Comparison of ENCODE assay signal across 10 cellular contexts in the genomic region with DNA sequence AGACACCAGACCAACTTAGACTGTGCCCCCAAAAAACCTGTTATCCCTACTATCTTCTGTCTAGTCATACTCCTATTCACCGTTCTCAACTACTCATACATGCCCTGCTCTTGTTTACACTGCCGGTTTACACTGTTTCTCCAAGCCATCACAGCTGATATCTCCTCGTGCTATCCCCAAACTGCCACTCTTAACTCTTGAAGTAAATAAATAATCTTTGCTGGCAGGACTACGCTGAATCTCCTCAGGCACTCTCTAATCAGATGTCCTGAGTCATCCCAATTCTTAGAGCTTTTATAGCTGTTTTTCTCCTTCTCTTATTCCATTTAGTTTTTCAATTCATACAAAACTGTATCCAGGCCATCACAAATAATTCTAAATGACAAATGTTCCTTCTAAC. TPM values are rescaled to one million over a fixed set of nuclear protein-coding genes. Genes with fewer than 3 reads are reported as not detected.
"Had no signal": no experiment of that assay in that cellular context is flagged by ENCODE, and none has a peak within 500 bp of the region (broad histone marks: within the 10 kb centered on the region; RNA-seq: fewer than 3 reads in every experiment).

No MANE protein-coding gene starts in this region.

RNA-seq across cellular contexts. Expression of a gene that starts 48.4 kb away (rescaled TPM):
- total RNA-seq: LHCN-M2, MCF 10A, NCI-H460, OCI-LY7, PC-9, Right ventricle myocardium inferior, RPMI7951, SJCRH30, SK-MEL-5, T-cell had no signal
